2 cellular contexts compared by ENCODE assay signal in genomic region chr15:28849271-28849670, GRCh38. TPM values are rescaled to one million over a fixed set of nuclear protein-coding genes. Genes with fewer than 3 reads are reported as not detected.
"Had no signal": no experiment of that assay in that cellular context is flagged by ENCODE, and none has a peak within 500 bp of the region (broad histone marks: within the 10 kb centered on the region; RNA-seq: fewer than 3 reads in every experiment).

No MANE protein-coding gene starts in this region.

RNA-seq across cellular contexts. Expression of gene GOLGA6L7, which starts 0.8 kb away (rescaled TPM):
- total RNA-seq: G401, GM12878 had no signal
